Comparison of ENCODE assay signal across 18 cellular contexts in the genomic region with DNA sequence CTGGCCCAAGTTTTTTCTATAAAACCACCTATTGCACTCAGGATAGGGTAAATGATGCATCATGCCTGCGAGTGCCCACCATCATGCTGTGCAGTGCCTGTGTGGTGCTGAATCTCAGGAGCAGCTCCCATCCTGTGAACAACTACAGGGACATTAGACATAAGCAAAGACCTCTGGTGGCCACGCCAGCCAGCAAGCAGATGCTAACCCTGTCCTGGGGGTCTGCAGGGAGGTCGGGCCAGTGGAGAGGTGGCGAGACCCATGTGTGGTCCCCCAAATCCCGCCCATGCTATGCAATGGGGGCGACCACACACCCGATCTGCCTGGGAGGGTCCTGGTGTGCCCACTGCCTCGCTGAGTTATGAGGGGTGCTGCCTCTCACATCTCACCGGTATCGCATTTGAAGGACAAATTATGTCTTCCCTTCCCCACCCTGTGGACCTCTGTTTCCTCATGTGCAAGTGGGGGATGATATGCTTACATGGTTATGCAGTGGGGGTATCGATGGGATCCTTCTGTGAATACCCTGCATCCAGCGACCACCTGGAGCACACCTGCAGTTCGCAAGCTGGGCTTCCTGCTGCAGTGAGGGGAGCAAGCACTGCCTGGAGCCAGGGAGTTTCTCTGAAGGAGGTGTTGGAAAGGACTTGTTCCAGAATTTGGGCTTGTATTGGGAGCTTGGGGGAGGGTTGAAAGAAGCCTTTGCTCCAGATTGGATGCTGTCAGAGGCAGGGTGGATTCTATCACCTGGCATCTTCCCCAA. TPM values are rescaled to one million over a fixed set of nuclear protein-coding genes. Genes with fewer than 3 reads are reported as not detected.
"Had no signal": no experiment of that assay in that cellular context is flagged by ENCODE, and none has a peak within 500 bp of the region (broad histone marks: within the 10 kb centered on the region; RNA-seq: fewer than 3 reads in every experiment).

No MANE protein-coding gene starts in this region.

RNA-seq across cellular contexts. Expression of gene KCNJ18, which starts 23.4 kb away (rescaled TPM):
- total RNA-seq: activated CD4-positive, alpha-beta memory T cell treated with anti-CD3 and anti-CD28 coated beads, Interleukin-2, amount 10 ng/mL, durations not matched to agents 7 days and 5 days; activated CD4-positive, alpha-beta T cell treated with anti-CD3 and anti-CD28 coated beads, Interleukin-2, amount 10 ng/mL, durations not matched to agents 7 days and 5 days; activated naive CD4-positive, alpha-beta T cell treated with anti-CD3 and anti-CD28 coated beads for 36 hours; activated T-helper 1 cell treated with anti-CD3 and anti-CD28 coated beads, Interleukin-12 subunit alpha, Interleukin-12 subunit beta, Interleukin-2, Interleukin-4 antibody, amounts not matched to agents 30 ng/mL and 10 ng/mL and 1 ng/mL, durations not matched to agents 14 hours and 24 hours and 36 hours; activated T-helper 2 cell treated with anti-CD3 and anti-CD28 coated beads, Interferon-gamma antibody, Interleukin-2, Interleukin-4, amounts not matched to agents 10 μg/mL and 5 μg/mL and 100 μg/mL, durations not matched to agents 14 hours and 24 hours and 36 hours; adrenal gland; aorta; body of pancreas; colonic mucosa; dermis microvascular lymphatic vessel endothelial cell; endodermal cell; epithelial cell of proximal tubule; esophagus mucosa; foreskin keratinocyte; gastrocnemius medialis; T-cell; T-helper 2 cell treated with Interferon-gamma antibody and Interleukin-4, amounts not matched to agents 100 ng/mL and 5 ng/mL, for 36 hours; WTC11 had no signal
- polyA plus RNA-seq: adrenal gland, aorta, foreskin keratinocyte had no signal
